9 cellular contexts compared by ENCODE assay signal in genomic region chr16:10937068-10937859, GRCh38. TPM values are rescaled to one million over a fixed set of nuclear protein-coding genes. Genes with fewer than 3 reads are reported as not detected.
DNase-seq lines count a peak whose midpoint lies in the region; ATAC-seq and TF ChIP-seq lines count a peak whose summit lies in the region.
"Had no signal": no experiment of that assay in that cellular context is flagged by ENCODE, and none has a peak within 500 bp of the region (broad histone marks: within the 10 kb centered on the region; RNA-seq: fewer than 3 reads in every experiment).

No MANE protein-coding gene starts in this region.

- no peaks in the 10 kb centered on the region for H3K9me2 ChIP-seq in OCI-LY7 (ENCODE audit: insufficient read depth, low read length)

- H3K79me2 ChIP-seq in OCI-LY7 (ENCODE audit: insufficient read depth, low read depth, low read length): no peaks in the 10 kb centered on the region

- H3K4me2 ChIP-seq in BLaER1 (peak overlapping the region; percentile 99), OCI-LY7 (ENCODE audit: low read length) (peak overlapping the region; percentile 20; the same call in 1 of the 2 replicates)

- peaks cover 67 to 73% of the 10 kb centered on the region in 2 donors for H3K4me1 Mint-ChIP-seq in effector memory CD8-positive, alpha-beta T cell (ENCODE audit: low read depth in 2 of 2)
- peaks cover 55% of the 10 kb centered on the region for H3K4me1 Mint-ChIP-seq in nephron progenitor cell

- POLR2A ChIA-PET in OCI-LY7 (lab: Charles Lee): interaction anchor here (0.6 kb wide), 1 partner anchor 140 kb away, joined by 3 read pairs; no protein-coding TSS in a partner anchor

- peak overlapping the region; percentile 48 for H3K9ac ChIP-seq in BLaER1

- H3K4me1 ChIP-seq in BLaER1: peaks cover 89% of the 10 kb centered on the region
- peaks cover 36% of the 10 kb centered on the region for H3K4me1 ChIP-seq in OCI-LY7 (ENCODE audit: insufficient read depth, low read length, poor library complexity, severe bottlenecking)

- H3K36me3 ChIP-seq in BLaER1 (peaks cover 41% of the 10 kb centered on the region), OCI-LY7 (ENCODE audit: insufficient read depth, low read length) (peaks cover 17% of the 10 kb centered on the region; the same call in 1 of the 2 replicates)

- peak; percentile 16 for ATAC-seq in effector memory CD8-positive, alpha-beta T cell (replicated peaks)
- ATAC-seq in GM21528 (IDR thresholded peaks at IDR 0.05; ENCODE audit: low FRiP score, unreplicated experiment): no peak

- no peak overlapping the region for H2AFZ ChIP-seq in OCI-LY7 (ENCODE audit: low read length)

- H3K27ac ChIP-seq in BLaER1 (peak overlapping the region; percentile 12; the same call in 1 of the 2 replicates), OCI-LY7 (ENCODE audit: low read depth, low read length, poor library complexity, severe bottlenecking) (no peak overlapping the region)

- H3K9me3 ChIP-seq in BLaER1 (no peaks in the 10 kb centered on the region), OCI-LY7 (ENCODE audit: low read length) (no peaks in the 10 kb centered on the region)

- no peaks in the 10 kb centered on the region for H3K9me3 Mint-ChIP-seq in effector memory CD8-positive, alpha-beta T cell
- no peaks in the 10 kb centered on the region for H3K9me3 Mint-ChIP-seq in nephron progenitor cell

- no peak for DNase-seq in OCI-LY7 (ENCODE audit: low spot score)
- no peak for DNase-seq in effector memory CD8-positive, alpha-beta T cell
- DNase-seq in nephron progenitor cell: no peak
- no peak for DNase-seq in 8988T
- no peak for DNase-seq in NCI-H345 treated with DMSO at 0.1 percent for 48 hours (lab: John Stamatoyannopoulos, UW; ENCODE audit: unreplicated experiment)
- DNase-seq in ACHN: no peak
- DNase-seq: DMS153 had no signal

- BruUV-seq in OCI-LY7 (replicated peaks; lab: Mats Ljungman, UMichigan): no TSS peak

- no peaks in the 10 kb centered on the region for H3K27me3 ChIP-seq in BLaER1

- peak overlapping the region; percentile 20 for H3K4me3 ChIP-seq in BLaER1
- no peak overlapping the region for H3K4me3 ChIP-seq in OCI-LY7 (ENCODE audit: low read depth, low read length, poor library complexity, severe bottlenecking)

- CTCF ChIA-PET in OCI-LY7 (lab: Charles Lee; ENCODE audit: unreplicated experiment): interaction anchor here (0.6 kb wide), 1 partner anchor 25 kb away, joined by 3 read pairs; no protein-coding TSS in a partner anchor

- H4K20me1 ChIP-seq in BLaER1 (peaks cover 93% of the 10 kb centered on the region), OCI-LY7 (ENCODE audit: insufficient read depth, low read length) (0 out of 2 replicates have a peak, but pooled peaks cover 5% of the 10 kb centered on the region)

- H3K27ac Mint-ChIP-seq in effector memory CD8-positive, alpha-beta T cell: peak overlapping the region; percentile 69 to 74
- H3K27ac Mint-ChIP-seq in nephron progenitor cell: no peak overlapping the region

- in situ Hi-C loops in ACHN (cut with HindIII; ENCODE audit: low pct_ligation_motif_present, low pct_unique_long_range_greater_than_20kb, low sequenced_read_pairs): loop anchor here (25.0 kb wide), 1 partner anchor 200 kb away; the partner anchor contains the start of gene NUBP1

- no peaks in the 10 kb centered on the region for H3K27me3 Mint-ChIP-seq in effector memory CD8-positive, alpha-beta T cell
- peaks cover 5% of the 10 kb centered on the region for H3K27me3 Mint-ChIP-seq in nephron progenitor cell (ENCODE audit: low read depth, poor library complexity)

- H3K4me3 Mint-ChIP-seq in effector memory CD8-positive, alpha-beta T cell: peak overlapping the region; percentile 80 to 96
- peak overlapping the region; percentile 25 for H3K4me3 Mint-ChIP-seq in nephron progenitor cell

- intact Hi-C loops in OCI-LY7 (cut with micrococcal nuclease; ENCODE audit: unreplicated experiment): loop anchor here (5.0 kb wide), 1 partner anchor 415 kb away; no protein-coding TSS in a partner anchor

- TF ChIP-seq CTCF in OCI-LY7 (conservative IDR thresholded peaks at IDR 0.05; ENCODE audit: low read length) (no peak), nephron progenitor cell (IDR thresholded peaks at IDR 0.05) (no peak)

- H3K36me3 Mint-ChIP-seq in effector memory CD8-positive, alpha-beta T cell (ENCODE audit: insufficient read depth): peaks cover 8% of the 10 kb centered on the region
- H3K36me3 Mint-ChIP-seq in nephron progenitor cell (ENCODE audit: low read depth): peaks cover 10% of the 10 kb centered on the region

RNA-seq across cellular contexts. Expression of gene DEXI, which starts 5.0 kb away (rescaled TPM):
- 12.7 and 17.6 TPM in 2 replicates for total RNA-seq in OCI-LY7 (2014; rRNA removed; shearing (Covaris generic))
- 13.5 and 15.1 TPM in 2 replicates for total RNA-seq in OCI-LY7 (2022)

RNA-seq across cellular contexts. Expression of gene CLEC16A, which starts 7.1 kb away (rescaled TPM):
- 26.2 and 31.1 TPM in 2 replicates for total RNA-seq in OCI-LY7 (2014; rRNA removed; shearing (Covaris generic))
- total RNA-seq in OCI-LY7 (2022): 50.9 and 52.0 TPM in 2 replicates
